10 cellular contexts compared by ENCODE assay signal in the genomic region with DNA sequence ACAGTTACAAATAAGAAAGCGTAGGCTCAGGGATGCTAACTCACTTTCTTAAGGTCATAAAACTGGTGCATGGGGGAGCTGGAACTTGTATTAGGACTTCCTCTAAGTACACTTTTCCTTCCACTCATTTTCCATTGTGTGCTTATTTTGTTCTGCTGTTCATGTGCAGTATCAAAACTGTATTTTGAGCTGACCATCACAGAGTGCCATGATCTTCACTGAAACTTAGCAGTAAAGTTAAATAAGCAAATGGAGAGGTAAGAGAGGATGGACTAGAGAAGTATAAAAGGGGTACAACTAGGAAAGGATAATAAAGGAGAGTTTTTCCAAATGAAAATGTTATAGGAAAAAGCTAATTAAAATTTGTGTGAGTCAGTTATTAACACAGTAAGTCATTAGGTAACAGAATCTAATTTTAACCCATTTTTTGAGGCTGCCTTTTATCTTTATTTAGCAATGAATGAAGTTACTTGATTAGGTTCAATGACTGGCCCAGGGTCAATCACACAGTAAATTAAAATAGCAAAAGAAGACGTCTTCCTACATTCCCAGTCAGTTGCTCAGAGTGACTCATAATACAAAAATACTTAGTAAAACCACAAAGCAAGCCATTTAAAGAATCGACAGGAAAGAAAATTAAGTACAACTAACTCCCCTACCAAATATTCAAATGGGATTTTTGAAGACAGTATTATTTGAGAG.
A peak's percentile ranks its signal among the peaks of the same experiment; 100 is the strongest.
DNase-seq lines count a peak whose midpoint lies in the region; ATAC-seq lines count a peak whose summit lies in the region.
"Had no signal": no experiment of that assay in that cellular context is flagged by ENCODE, and none has a peak within 500 bp of the region (broad histone marks: within the 10 kb centered on the region; RNA-seq: fewer than 3 reads in every experiment).

No MANE protein-coding gene starts in this region.

- no peaks in the 10 kb centered on the region for H3K27me3 Mint-ChIP-seq in activated CD8-positive, alpha-beta memory T cell treated with anti-CD3 and anti-CD28 coated beads, Interleukin-2, amount 10 ng/mL, durations not matched to agents 7 days and 5 days
- no peaks in the 10 kb centered on the region for H3K27me3 Mint-ChIP-seq in stimulated activated naive CD8-positive, alpha-beta T cell treated with anti-CD3 and anti-CD28 coated beads, Interleukin-15, Interleukin-2, amounts not matched to agents 100 ng/mL and 50 ng/mL, for 24 hours
- H3K27me3 Mint-ChIP-seq: IgD-negative memory B cell had no signal

- H3K27ac Mint-ChIP-seq in activated CD8-positive, alpha-beta memory T cell treated with anti-CD3 and anti-CD28 coated beads, Interleukin-2, amount 10 ng/mL, durations not matched to agents 7 days and 5 days = peak overlapping the region; percentile 75
- peak overlapping the region; percentile 21 for H3K27ac Mint-ChIP-seq in stimulated activated naive CD8-positive, alpha-beta T cell treated with anti-CD3 and anti-CD28 coated beads, Interleukin-15, Interleukin-2, amounts not matched to agents 100 ng/mL and 50 ng/mL, for 24 hours

- no peak overlapping the region for H3K4me3 Mint-ChIP-seq in activated CD8-positive, alpha-beta memory T cell treated with anti-CD3 and anti-CD28 coated beads, Interleukin-2, amount 10 ng/mL, durations not matched to agents 7 days and 5 days
- H3K4me3 Mint-ChIP-seq in stimulated activated naive CD8-positive, alpha-beta T cell treated with anti-CD3 and anti-CD28 coated beads, Interleukin-15, Interleukin-2, amounts not matched to agents 100 ng/mL and 50 ng/mL, for 24 hours = no peak overlapping the region

- CTCF ChIA-PET in activated CD8-positive, alpha-beta memory T cell treated with anti-CD3 and anti-CD28 coated beads, Interleukin-2, amount 10 ng/mL, durations not matched to agents 7 days and 5 days (lab: Charles Lee) = interaction anchor here (1.0 to 1.5 kb wide), 2 partner anchors 162 to 189 kb away, joined by 3 to 4 read pairs; partner anchors contain the start of gene PIGC

- peaks cover 19% of the 10 kb centered on the region for H3K4me1 Mint-ChIP-seq in activated CD8-positive, alpha-beta memory T cell treated with anti-CD3 and anti-CD28 coated beads, Interleukin-2, amount 10 ng/mL, durations not matched to agents 7 days and 5 days
- H3K4me1 Mint-ChIP-seq in stimulated activated naive CD8-positive, alpha-beta T cell treated with anti-CD3 and anti-CD28 coated beads, Interleukin-15, Interleukin-2, amounts not matched to agents 100 ng/mL and 50 ng/mL, for 24 hours (ENCODE audit: low read depth) = peaks cover 22% of the 10 kb centered on the region

- peaks cover 31% of the 10 kb centered on the region for H3K36me3 Mint-ChIP-seq in activated CD8-positive, alpha-beta memory T cell treated with anti-CD3 and anti-CD28 coated beads, Interleukin-2, amount 10 ng/mL, durations not matched to agents 7 days and 5 days
- H3K36me3 Mint-ChIP-seq in stimulated activated naive CD8-positive, alpha-beta T cell treated with anti-CD3 and anti-CD28 coated beads, Interleukin-15, Interleukin-2, amounts not matched to agents 100 ng/mL and 50 ng/mL, for 24 hours (ENCODE audit: low read depth) = no peaks in the 10 kb centered on the region
- H3K36me3 Mint-ChIP-seq: IgD-negative memory B cell had no signal

- ATAC-seq in activated CD8-positive, alpha-beta memory T cell treated with anti-CD3 and anti-CD28 coated beads, Interleukin-2, amount 10 ng/mL, durations not matched to agents 7 days and 5 days = peak; percentile 65
- no peak for ATAC-seq in HG03439 (IDR thresholded peaks at IDR 0.05; ENCODE audit: unreplicated experiment)
- no peak for ATAC-seq in HG03342 (IDR thresholded peaks at IDR 0.05; ENCODE audit: unreplicated experiment)

- peaks cover 8% of the 10 kb centered on the region for H3K9me3 Mint-ChIP-seq in activated CD8-positive, alpha-beta memory T cell treated with anti-CD3 and anti-CD28 coated beads, Interleukin-2, amount 10 ng/mL, durations not matched to agents 7 days and 5 days (ENCODE audit: low read depth)
- H3K9me3 Mint-ChIP-seq in stimulated activated naive CD8-positive, alpha-beta T cell treated with anti-CD3 and anti-CD28 coated beads, Interleukin-15, Interleukin-2, amounts not matched to agents 100 ng/mL and 50 ng/mL, for 24 hours = peaks cover 1% of the 10 kb centered on the region

- DNase-seq in activated CD8-positive, alpha-beta memory T cell treated with anti-CD3 and anti-CD28 coated beads, Interleukin-2, amount 10 ng/mL, durations not matched to agents 7 days and 5 days = no peak
- no peak for DNase-seq in activated CD8-positive, alpha-beta memory T cell treated with anti-CD3 and anti-CD28 coated beads, Interleukin-2, amount 50 U/mL, for 4 hours
- peak; percentile 93 for DNase-seq in RPMI7951 (ENCODE audit: low read depth)
- DNase-seq in epidermal melanocyte (ENCODE audit: insufficient read length, low spot score) = peak; percentile 31
- no peak for DNase-seq in NCI-H2081 treated with DMSO at 0.1 percent for 48 hours (lab: John Stamatoyannopoulos, UW)
- DNase-seq: midbrain had no signal

Comparison
In these comparisons a context has a peak if more than half of its experiments do, and no peak if none do; other contexts are left out.
1. DNase-seq: peak in RPMI7951 (single experiment) and epidermal melanocyte (single experiment); none in activated CD8-positive, alpha-beta memory T cell treated with anti-CD3 and anti-CD28 coated beads, Interleukin-2, amount 10 ng/mL, durations not matched to agents 7 days and 5 days (single experiment), activated CD8-positive, alpha-beta memory T cell treated with anti-CD3 and anti-CD28 coated beads, Interleukin-2, amount 50 U/mL, for 4 hours (single experiment) and NCI-H2081 treated with DMSO at 0.1 percent for 48 hours (single experiment).